In genomic region chr14:101583709-101584048, GRCh38 we compare ENCODE assay signal across 32 cellular contexts. TPM values are rescaled to one million over a fixed set of nuclear protein-coding genes. Genes with fewer than 3 reads are reported as not detected.
"Had no signal": no experiment of that assay in that cellular context is flagged by ENCODE, and none has a peak within 500 bp of the region (broad histone marks: within the 10 kb centered on the region; RNA-seq: fewer than 3 reads in every experiment).

No MANE protein-coding gene starts in this region.

- H3K36me3 ChIP-seq: adrenal gland, breast epithelium, MG63, WERI-Rb-1 had no signal

- H3K4me3 ChIP-seq: adrenal gland, body of pancreas had no signal

- H3K36me3 Mint-ChIP-seq: activated naive CD4-positive, alpha-beta T cell treated with anti-CD3 and anti-CD28 coated beads, Interleukin-2, amount 50 U/mL, for 24 hours; activated naive CD8-positive, alpha-beta T cell treated with anti-CD3 and anti-CD28 coated beads, Interleukin-2, amount 10 ng/mL, durations not matched to agents 7 days and 5 days had no signal

- DNase-seq: activated CD4-positive, alpha-beta T cell treated with anti-CD3 and anti-CD28 coated beads for 1 hour; activated CD4-positive, alpha-beta T cell treated with anti-CD3 and anti-CD28 coated beads for 48 hours; activated CD4-positive, alpha-beta T cell treated with anti-CD3 and anti-CD28 coated beads, Interleukin-2, amount 50 U/mL, for 4 hours; activated CD4-positive, CD25-positive, alpha-beta regulatory T cell; activated CD8-positive, alpha-beta T cell treated with anti-CD3 and anti-CD28 coated beads, Interleukin-2, amount 10 ng/mL, durations not matched to agents 7 days and 5 days; activated gamma-delta T cell; activated naive CD4-positive, alpha-beta T cell treated with Interleukin-2 at 50 U/mL for 16 hours; activated naive CD8-positive, alpha-beta T cell treated with anti-CD3 and anti-CD28 coated beads, Interleukin-2, amount 10 ng/mL, durations not matched to agents 7 days and 5 days; adrenal gland; body of pancreas; Kasumi-1; KG1; MG63; NCI-H1048; NCI-H1105 treated with DMSO at 0.1 percent for 48 hours; NCI-H1436; NCI-H2029; NCI-H345; NCI-H748 treated with DMSO at 0.1 percent for 48 hours; NK-92 treated with Interleukin-12 subunit alpha and Interleukin-12 subunit beta, amount 100 ng/mL, for 24 hours; PC-3; SIG-M5; SW 1271; T-helper 1 cell; T-helper 9 cell; WERI-Rb-1 had no signal

- H3K4me1 ChIP-seq: adrenal gland, body of pancreas, breast epithelium had no signal

- H3K4me3 Mint-ChIP-seq: activated CD8-positive, alpha-beta T cell treated with anti-CD3 and anti-CD28 coated beads, Interleukin-2, amount 10 ng/mL, durations not matched to agents 7 days and 5 days; activated naive CD4-positive, alpha-beta T cell treated with anti-CD3 and anti-CD28 coated beads, Interleukin-2, amount 50 U/mL, for 24 hours; activated naive CD8-positive, alpha-beta T cell treated with anti-CD3 and anti-CD28 coated beads, Interleukin-2, amount 10 ng/mL, durations not matched to agents 7 days and 5 days; activated T-cell treated with anti-CD3 and anti-CD28 coated beads, Interleukin-2, amount 50 U/mL, for 24 hours had no signal

- ATAC-seq: activated CD8-positive, alpha-beta T cell treated with anti-CD3 and anti-CD28 coated beads, Interleukin-2, amount 10 ng/mL, durations not matched to agents 7 days and 5 days; PC-3 had no signal

- H3K27ac ChIP-seq: body of pancreas, RWPE1, WERI-Rb-1 had no signal

- H3K9me3 ChIP-seq: adrenal gland, body of pancreas, breast epithelium, MG63 had no signal

- H3K4me1 Mint-ChIP-seq: activated naive CD4-positive, alpha-beta T cell treated with anti-CD3 and anti-CD28 coated beads, Interleukin-2, amount 50 U/mL, for 24 hours; activated naive CD8-positive, alpha-beta T cell treated with anti-CD3 and anti-CD28 coated beads, Interleukin-2, amount 10 ng/mL, durations not matched to agents 7 days and 5 days had no signal

- H3K9me3 Mint-ChIP-seq: activated naive CD4-positive, alpha-beta T cell treated with anti-CD3 and anti-CD28 coated beads, Interleukin-2, amount 50 U/mL, for 24 hours; activated naive CD8-positive, alpha-beta T cell treated with anti-CD3 and anti-CD28 coated beads, Interleukin-2, amount 10 ng/mL, durations not matched to agents 7 days and 5 days; activated T-cell treated with anti-CD3 and anti-CD28 coated beads, Interleukin-2, amount 50 U/mL, for 24 hours; activated T-helper 2 cell treated with anti-CD3 and anti-CD28 coated beads, Interferon-gamma antibody, Interleukin-2, Interleukin-4, amounts not matched to agents 10 μg/mL and 5 μg/mL and 100 μg/mL, durations not matched to agents 14 hours and 24 hours and 36 hours had no signal

- H3K27me3 ChIP-seq: adrenal gland, body of pancreas, MG63 had no signal

- H3K27me3 Mint-ChIP-seq: activated naive CD4-positive, alpha-beta T cell treated with anti-CD3 and anti-CD28 coated beads, Interleukin-2, amount 50 U/mL, for 24 hours; activated T-cell treated with anti-CD3 and anti-CD28 coated beads, Interleukin-2, amount 50 U/mL, for 24 hours had no signal

- H3K27ac Mint-ChIP-seq: activated CD8-positive, alpha-beta T cell treated with anti-CD3 and anti-CD28 coated beads, Interleukin-2, amount 10 ng/mL, durations not matched to agents 7 days and 5 days; activated naive CD4-positive, alpha-beta T cell treated with anti-CD3 and anti-CD28 coated beads, Interleukin-2, amount 50 U/mL, for 24 hours; activated naive CD8-positive, alpha-beta T cell treated with anti-CD3 and anti-CD28 coated beads, Interleukin-2, amount 10 ng/mL, durations not matched to agents 7 days and 5 days; activated T-cell treated with anti-CD3 and anti-CD28 coated beads, Interleukin-2, amount 50 U/mL, for 24 hours; activated T-helper 2 cell treated with anti-CD3 and anti-CD28 coated beads, Interferon-gamma antibody, Interleukin-2, Interleukin-4, amounts not matched to agents 10 μg/mL and 5 μg/mL and 100 μg/mL, durations not matched to agents 14 hours and 24 hours and 36 hours had no signal

RNA-seq across cellular contexts. Expression of gene DIO3, which starts 22.4 kb away (rescaled TPM):
- total RNA-seq: activated CD8-positive, alpha-beta T cell treated with anti-CD3 and anti-CD28 coated beads, Interleukin-2, amount 10 ng/mL, durations not matched to agents 7 days and 5 days; activated naive CD8-positive, alpha-beta T cell treated with anti-CD3 and anti-CD28 coated beads, Interleukin-2, amount 10 ng/mL, durations not matched to agents 7 days and 5 days; activated T-helper 2 cell treated with anti-CD3 and anti-CD28 coated beads, Interferon-gamma antibody, Interleukin-2, Interleukin-4, amounts not matched to agents 10 μg/mL and 5 μg/mL and 100 μg/mL, durations not matched to agents 14 hours and 24 hours and 36 hours; cardiac septum had no signal
